10 cellular contexts compared by ENCODE assay signal in the genomic region with DNA sequence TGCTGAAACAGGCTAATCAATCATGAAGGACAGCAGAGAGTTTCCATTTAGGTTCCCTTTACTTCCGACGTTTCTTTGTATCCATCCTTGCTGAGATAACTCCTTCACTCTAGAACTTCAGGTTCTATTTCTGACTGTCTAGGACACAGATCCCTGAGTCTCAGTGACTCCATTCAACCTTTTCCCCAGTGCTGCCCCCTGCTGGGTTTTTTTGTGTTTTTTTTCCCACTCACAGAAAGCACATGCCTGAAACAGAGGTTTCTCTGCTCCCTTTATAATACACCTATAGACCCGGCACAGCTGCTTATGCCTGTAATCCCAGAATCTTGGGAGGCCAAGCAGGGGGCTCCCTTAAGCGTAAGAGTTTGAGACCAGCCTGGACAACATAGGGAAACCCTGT. TPM values are rescaled to one million over a fixed set of nuclear protein-coding genes. Genes with fewer than 3 reads are reported as not detected.
DNase-seq lines count a peak whose midpoint lies in the region; ATAC-seq, FAIRE-seq and TF ChIP-seq lines count a peak whose summit lies in the region.
"Not testable (repeated sequence)": the region's sequence is repeated elsewhere in the genome, so short reads cannot be mapped to it uniquely, and the experiment has no call there.
"Had no signal": no experiment of that assay in that cellular context is flagged by ENCODE, and none has a peak within 500 bp of the region (broad histone marks: within the 10 kb centered on the region; RNA-seq: fewer than 3 reads in every experiment).

No MANE protein-coding gene starts in this region.

- not testable (repeated sequence) for H2BK12ac ChIP-seq in trophoblast cell (ENCODE audit: low read length)

- H4K20me1 ChIP-seq in GM12878 (ENCODE audit: control insufficient read depth, insufficient read depth) = not testable (repeated sequence)

- H3K27ac ChIP-seq in GM12878 (ENCODE audit: control insufficient read depth, insufficient read depth); trophoblast cell (ENCODE audit: low read depth, low read length): not testable (repeated sequence)

- not testable (repeated sequence) for TF ChIP-seq RAD21 in GM12878 (IDR thresholded peaks at IDR 0.05; ENCODE audit: insufficient read depth, low read depth, low read length)

- not testable (repeated sequence) for H2AK5ac ChIP-seq in trophoblast cell (ENCODE audit: low read length)

- POLR2A ChIA-PET in activated CD4-positive, alpha-beta T cell treated with anti-CD3 and anti-CD28 coated beads for 36 hours (lab: Charles Lee); GM12878 (lab: Charles Lee): not testable (repeated sequence)

- H3K4me3 Mint-ChIP-seq in activated CD4-positive, alpha-beta T cell treated with anti-CD3 and anti-CD28 coated beads for 36 hours = not testable (repeated sequence)

- not testable (repeated sequence) for H4K91ac ChIP-seq in trophoblast cell (ENCODE audit: low read depth, low read length)

- not testable (repeated sequence) for H3K27ac Mint-ChIP-seq in activated CD4-positive, alpha-beta T cell treated with anti-CD3 and anti-CD28 coated beads for 36 hours

- not testable (repeated sequence) for H3K14ac ChIP-seq in trophoblast cell (ENCODE audit: low read length)

- not testable (repeated sequence) for H3K36me3 Mint-ChIP-seq in activated CD4-positive, alpha-beta T cell treated with anti-CD3 and anti-CD28 coated beads for 36 hours (ENCODE audit: low read depth)

- CTCF ChIA-PET in activated CD4-positive, alpha-beta T cell treated with anti-CD3 and anti-CD28 coated beads for 36 hours (lab: Charles Lee); GM12878 (lab: Yijun Ruan, JAX): not testable (repeated sequence)

- not testable (repeated sequence) for TF ChIP-seq EP300 in GM12878 (IDR thresholded peaks at IDR 0.05; ENCODE audit: borderline replicate concordance in 1 of 2, control insufficient read depth in 1 of 2, low read depth in 2 of 2, low read length in 2 of 2)

- not testable (repeated sequence) for H4K12ac ChIP-seq in trophoblast cell (ENCODE audit: low read depth, low read length)

- not testable (repeated sequence) for H3K18ac ChIP-seq in trophoblast cell (ENCODE audit: low read length)

- H3K4me1 ChIP-seq in GM12878 (ENCODE audit: control insufficient read depth, insufficient read depth, low read length); trophoblast cell (ENCODE audit: control insufficient read depth in 1 of 2, insufficient read depth in 2 of 2, low read length in 2 of 2): not testable (repeated sequence)

- not testable (repeated sequence) for ATAC-seq in activated CD4-positive, alpha-beta T cell treated with anti-CD3 and anti-CD28 coated beads for 36 hours
- 0 out of 3 replicates have a peak, but pooled peaks have one; percentile 30 for ATAC-seq in GM12878

- H2BK5ac ChIP-seq in trophoblast cell (ENCODE audit: low read depth, low read length, poor library complexity) = not testable (repeated sequence)

- SMC1A ChIA-PET in GM12878 (lab: Charles Lee; ENCODE audit: uncharacterized antibody, unreplicated experiment) = not testable (repeated sequence)

- BruUV-seq in GM12878 (replicated peaks; lab: Mats Ljungman, UMichigan) = not testable (repeated sequence)

- TF ChIP-seq POLR2A in NB4 (IDR thresholded peaks at IDR 0.05; ENCODE audit: extremely low read depth, insufficient read length); GM12878 (IDR thresholded peaks at IDR 0.05; ENCODE audit: low read depth, low read length): not testable (repeated sequence)

- not testable (repeated sequence) for H3K9ac ChIP-seq in GM12878 (ENCODE audit: control insufficient read depth, insufficient read depth, low read length); trophoblast cell (ENCODE audit: low read length)

- not testable (repeated sequence) for H3K79me1 ChIP-seq in trophoblast cell (ENCODE audit: low read length)

- not testable (repeated sequence) for H3K4me2 ChIP-seq in GM12878 (ENCODE audit: control insufficient read depth, insufficient read depth); trophoblast cell (ENCODE audit: low read length)

- H4K8ac ChIP-seq in trophoblast cell (ENCODE audit: low read depth, low read length) = not testable (repeated sequence)

- H3K4ac ChIP-seq in trophoblast cell (ENCODE audit: low read depth, low read length) = not testable (repeated sequence)

- H3K27me3 ChIP-seq in GM12878 (replicated peaks in 1 of 2; ENCODE audit: control insufficient read depth in 2 of 2, insufficient read depth in 2 of 2, low read length in 1 of 2); trophoblast cell (ENCODE audit: insufficient read depth, low read length): not testable (repeated sequence)

- H2BK120ac ChIP-seq in trophoblast cell (ENCODE audit: insufficient read depth, low read length, poor library complexity) = not testable (repeated sequence)

- H3K36me3 ChIP-seq in GM12878 (ENCODE audit: control insufficient read depth in 2 of 2, insufficient read depth in 2 of 2, low read length in 1 of 2); trophoblast cell (ENCODE audit: control insufficient read depth in 1 of 2, insufficient read depth in 2 of 2, low read length in 2 of 2): not testable (repeated sequence)

- not testable (repeated sequence) for H3K79me2 ChIP-seq in GM12878 (ENCODE audit: control insufficient read depth, insufficient read depth, low read length); trophoblast cell (ENCODE audit: control insufficient read depth, insufficient read depth, low read length, poor library complexity)

- WGBS in GM12878 (ENCODE audit: insufficient coverage, insufficient replicate concordance, low lambda C conversion rate, missing lambda C conversion rate) = 41% methylated on average over 2 of the region's 4 CpGs
- no CpG with 5 or more reads among the region's 4 CpGs for WGBS in trophoblast cell (ENCODE audit: extremely low coverage, insufficient coverage, insufficient read length)

- H3K27me3 Mint-ChIP-seq in activated CD4-positive, alpha-beta T cell treated with anti-CD3 and anti-CD28 coated beads for 36 hours = not testable (repeated sequence)

- DNase-seq in NB4 (ENCODE audit: low read depth) (peak; percentile 31), trophoblast cell (peak; percentile 23 to 38)
- DNase-seq in activated CD4-positive, alpha-beta T cell treated with anti-CD3 and anti-CD28 coated beads for 36 hours = peak; percentile 62
- DNase-seq in GM12878 (ENCODE audit: low read depth, low spot score) = not testable (repeated sequence)

- RAD21 ChIA-PET in GM12878 (lab: Charles Lee; ENCODE audit: unreplicated experiment) = not testable (repeated sequence)

- in situ Hi-C loops in GM12878 (cut with MboI) = not testable (repeated sequence)

- not testable (repeated sequence) for H2AFZ ChIP-seq in GM12878 (ENCODE audit: control insufficient read depth, low read depth, low read length); trophoblast cell (ENCODE audit: insufficient read depth, low read length, poor library complexity)

- not testable (repeated sequence) for H3K4me3 ChIP-seq in NB4 (ENCODE audit: low read depth, low read length); GM12878; trophoblast cell (ENCODE audit: low read depth, low read length)

- not testable (repeated sequence) for H3K9me3 Mint-ChIP-seq in activated CD4-positive, alpha-beta T cell treated with anti-CD3 and anti-CD28 coated beads for 36 hours (ENCODE audit: low read depth)

- FAIRE-seq in GM12878 (lab: Jason Lieb, UNC) = not testable (repeated sequence)

- not testable (repeated sequence) for H3K23ac ChIP-seq in trophoblast cell (ENCODE audit: low read length)

- H3K9me3 ChIP-seq in GM12878 (replicated peaks; ENCODE audit: control insufficient read depth, insufficient read depth, low read length) = not testable (repeated sequence)
- peaks cover 18% of the 10 kb centered on the region for H3K9me3 ChIP-seq in trophoblast cell (ENCODE audit: insufficient read depth, low read depth, low read length)

- intact Hi-C loops in activated CD4-positive, alpha-beta T cell treated with anti-CD3 and anti-CD28 coated beads for 36 hours (cut with DNase I, micrococcal nuclease); GM12878 (cut with micrococcal nuclease; ENCODE audit: unreplicated experiment): not testable (repeated sequence)

- not testable (repeated sequence) for H3K4me1 Mint-ChIP-seq in activated CD4-positive, alpha-beta T cell treated with anti-CD3 and anti-CD28 coated beads for 36 hours

- TF ChIP-seq CTCF in GM12874 (IDR thresholded peaks at IDR 0.05; ENCODE audit: insufficient read depth, low read depth, low read length) = 0 out of 2 replicates have a peak, but pooled peaks have one; percentile 25
- not testable (repeated sequence) for TF ChIP-seq CTCF in NB4 (IDR thresholded peaks at IDR 0.05; ENCODE audit: low read depth, low read length)
- TF ChIP-seq CTCF in GM12878 (IDR thresholded peaks at IDR 0.05 in 2 of 3, conservative IDR thresholded peaks at IDR 0.05 in 1 of 3; ENCODE audit: control insufficient read depth in 2 of 3, extremely low read depth in 1 of 3, insufficient read depth in 1 of 3, low read depth in 3 of 3, low read length in 3 of 3) = peak in 2 of 3 experiments; percentile 4 to 24; a peak in 3 of 6 replicates

RNA-seq across cellular contexts. Expression of a gene that starts 3.2 kb away (rescaled TPM):
- not detected for total RNA-seq in activated CD4-positive, alpha-beta T cell treated with anti-CD3 and anti-CD28 coated beads for 36 hours
- not detected in 2 replicates for total RNA-seq in GM12878 (2013; cell fraction: nucleolus; rRNA removed)
- total RNA-seq in GM12878 (2014; rRNA removed) (not detected in 2 replicates), GM12878 (2014; rRNA removed; fragmentation: Illumina TruSeq; extraction: Trizol) (not detected in 2 replicates), GM12878 (2021) (not detected in 2 replicates)
- not detected for polyA plus RNA-seq in GM12878 (2011; ENCODE audit: low read depth)
- polyA plus RNA-seq in GM12878 (2011; rRNA removed) (not detected in 2 replicates), GM12878 (2014; fragmentation: Illumina TruSeq; extraction: Trizol) (not detected in 2 replicates), GM12878 (2014; fragmentation: Nextera tagmentation; extraction: Ambion mirVana) (not detected), GM12878 (2014; rRNA removed) (not detected in 2 replicates), GM12878 (2016; fragmentation: Nextera tagmentation; extraction: Ambion mirVana) (not detected)
- polyA plus RNA-seq in GM12878 (2011; cell fraction: cytosol; rRNA removed) = not detected in 2 replicates
- not detected in 2 replicates for polyA plus RNA-seq in GM12878 (2011; cell fraction: nucleus; rRNA removed)
- polyA plus RNA-seq in GM12878 (2012) = not detected in 2 replicates
- polyA minus RNA-seq in GM12878 (2011; rRNA and poly(A)+ RNA removed) = not detected in 2 replicates
- not detected in 2 replicates for polyA minus RNA-seq in GM12878 (2011; cell fraction: cytosol; rRNA and poly(A)+ RNA removed)
- not detected in 2 replicates for polyA minus RNA-seq in GM12878 (2011; cell fraction: nucleus; rRNA and poly(A)+ RNA removed)
- polyA plus RNA-seq in trophoblast cell (2013) = not detected in 2 replicates
- total RNA-seq: breast epithelium; CD8-positive, alpha-beta memory T cell; H1; T-helper 17 cell had no signal
- polyA plus RNA-seq: CD8-positive, alpha-beta memory T cell; H1; IgD-negative memory B cell had no signal

RNA-seq across cellular contexts. Expression of a gene that starts 20.9 kb away (rescaled TPM):
- total RNA-seq in activated CD4-positive, alpha-beta T cell treated with anti-CD3 and anti-CD28 coated beads for 36 hours = not detected
- total RNA-seq in GM12878 (2013; cell fraction: nucleolus; rRNA removed) = not detected in 2 replicates
- total RNA-seq in GM12878 (2014; rRNA removed) = not detected in 2 replicates
- not detected in 2 replicates for total RNA-seq in GM12878 (2014; rRNA removed; fragmentation: Illumina TruSeq; extraction: Trizol)
- not detected in 2 replicates for total RNA-seq in GM12878 (2021)
- not detected for polyA plus RNA-seq in GM12878 (2011; ENCODE audit: low read depth)
- polyA plus RNA-seq in GM12878 (2011; rRNA removed) = not detected in 2 replicates
- not detected in 2 replicates for polyA plus RNA-seq in GM12878 (2011; cell fraction: cytosol; rRNA removed)
- polyA plus RNA-seq in GM12878 (2011; cell fraction: nucleus; rRNA removed) = not detected in 2 replicates
- polyA plus RNA-seq in GM12878 (2012) = not detected in 2 replicates
- polyA plus RNA-seq in GM12878 (2014; fragmentation: Illumina TruSeq; extraction: Trizol) = not detected in 2 replicates
- not detected for polyA plus RNA-seq in GM12878 (2014; fragmentation: Nextera tagmentation; extraction: Ambion mirVana)
- not detected in 2 replicates for polyA plus RNA-seq in GM12878 (2014; rRNA removed)
- not detected for polyA plus RNA-seq in GM12878 (2016; fragmentation: Nextera tagmentation; extraction: Ambion mirVana)
- polyA minus RNA-seq in GM12878 (2011; rRNA and poly(A)+ RNA removed) = not detected in 2 replicates
- not detected in 2 replicates for polyA minus RNA-seq in GM12878 (2011; cell fraction: cytosol; rRNA and poly(A)+ RNA removed)
- polyA minus RNA-seq in GM12878 (2011; cell fraction: nucleus; rRNA and poly(A)+ RNA removed) = not detected in 2 replicates
- not detected in 2 replicates for polyA plus RNA-seq in trophoblast cell (2013)
- total RNA-seq: breast epithelium; CD8-positive, alpha-beta memory T cell; H1; T-helper 17 cell had no signal
- polyA plus RNA-seq: CD8-positive, alpha-beta memory T cell; H1; IgD-negative memory B cell had no signal

RNA-seq across cellular contexts. Expression of a gene that starts 21.6 kb away (rescaled TPM):
- not detected for total RNA-seq in activated CD4-positive, alpha-beta T cell treated with anti-CD3 and anti-CD28 coated beads for 36 hours
- total RNA-seq in GM12878 (2013; cell fraction: nucleolus; rRNA removed) = not detected in 2 replicates
- total RNA-seq in GM12878 (2014; rRNA removed) = not detected in 2 replicates
- not detected in 2 replicates for total RNA-seq in GM12878 (2014; rRNA removed; fragmentation: Illumina TruSeq; extraction: Trizol)
- not detected in 2 replicates for total RNA-seq in GM12878 (2021)
- polyA plus RNA-seq in GM12878 (2011; ENCODE audit: low read depth) = not detected
- not detected in 2 replicates for polyA plus RNA-seq in GM12878 (2011; rRNA removed)
- polyA plus RNA-seq in GM12878 (2011; cell fraction: cytosol; rRNA removed) = not detected in 2 replicates
- polyA plus RNA-seq in GM12878 (2011; cell fraction: nucleus; rRNA removed) = not detected in 2 replicates
- polyA plus RNA-seq in GM12878 (2012) = not detected in 2 replicates
- polyA plus RNA-seq in GM12878 (2014; fragmentation: Illumina TruSeq; extraction: Trizol) = not detected in 2 replicates
- polyA plus RNA-seq in GM12878 (2014; fragmentation: Nextera tagmentation; extraction: Ambion mirVana) = not detected
- not detected in 2 replicates for polyA plus RNA-seq in GM12878 (2014; rRNA removed)
- polyA plus RNA-seq in GM12878 (2016; fragmentation: Nextera tagmentation; extraction: Ambion mirVana) = not detected
- not detected in 2 replicates for polyA minus RNA-seq in GM12878 (2011; rRNA and poly(A)+ RNA removed)
- polyA minus RNA-seq in GM12878 (2011; cell fraction: cytosol; rRNA and poly(A)+ RNA removed) = not detected in 2 replicates
- polyA minus RNA-seq in GM12878 (2011; cell fraction: nucleus; rRNA and poly(A)+ RNA removed) = not detected in 2 replicates
- not detected in 2 replicates for polyA plus RNA-seq in trophoblast cell (2013)
- total RNA-seq: breast epithelium; CD8-positive, alpha-beta memory T cell; H1; T-helper 17 cell had no signal
- polyA plus RNA-seq: CD8-positive, alpha-beta memory T cell; H1; IgD-negative memory B cell had no signal

RNA-seq across cellular contexts. Expression of a gene that starts 41.7 kb away (rescaled TPM):
- not detected for total RNA-seq in activated CD4-positive, alpha-beta T cell treated with anti-CD3 and anti-CD28 coated beads for 36 hours
- not detected in 2 replicates for total RNA-seq in GM12878 (2013; cell fraction: nucleolus; rRNA removed)
- total RNA-seq in GM12878 (2014; rRNA removed) (not detected in 2 replicates), GM12878 (2014; rRNA removed; fragmentation: Illumina TruSeq; extraction: Trizol) (not detected in 2 replicates), GM12878 (2021) (not detected in 2 replicates)
- polyA plus RNA-seq in GM12878 (2011; ENCODE audit: low read depth) = not detected
- polyA plus RNA-seq in GM12878 (2011; rRNA removed) (not detected in 2 replicates), GM12878 (2014; fragmentation: Illumina TruSeq; extraction: Trizol) (not detected in 2 replicates), GM12878 (2014; fragmentation: Nextera tagmentation; extraction: Ambion mirVana) (not detected), GM12878 (2014; rRNA removed) (not detected in 2 replicates), GM12878 (2016; fragmentation: Nextera tagmentation; extraction: Ambion mirVana) (not detected)
- polyA plus RNA-seq in GM12878 (2011; cell fraction: cytosol; rRNA removed) = not detected in 2 replicates
- not detected in 2 replicates for polyA plus RNA-seq in GM12878 (2011; cell fraction: nucleus; rRNA removed)
- polyA plus RNA-seq in GM12878 (2012) = not detected in 2 replicates
- not detected in 2 replicates for polyA minus RNA-seq in GM12878 (2011; rRNA and poly(A)+ RNA removed)
- not detected in 2 replicates for polyA minus RNA-seq in GM12878 (2011; cell fraction: cytosol; rRNA and poly(A)+ RNA removed)
- polyA minus RNA-seq in GM12878 (2011; cell fraction: nucleus; rRNA and poly(A)+ RNA removed) = not detected in 2 replicates
- polyA plus RNA-seq in trophoblast cell (2013) = not detected in 2 replicates
- total RNA-seq: breast epithelium; CD8-positive, alpha-beta memory T cell; H1; T-helper 17 cell had no signal
- polyA plus RNA-seq: CD8-positive, alpha-beta memory T cell; H1; IgD-negative memory B cell had no signal

RNA-seq across cellular contexts. Expression of a gene that starts 53.2 kb away (rescaled TPM):
- total RNA-seq in activated CD4-positive, alpha-beta T cell treated with anti-CD3 and anti-CD28 coated beads for 36 hours = not detected
- total RNA-seq in GM12878 (2013; cell fraction: nucleolus; rRNA removed) = not detected in 2 replicates
- not detected in 2 replicates for total RNA-seq in GM12878 (2014; rRNA removed)
- not detected in 2 replicates for total RNA-seq in GM12878 (2014; rRNA removed; fragmentation: Illumina TruSeq; extraction: Trizol)
- not detected in 2 replicates for total RNA-seq in GM12878 (2021)
- polyA plus RNA-seq in GM12878 (2011; ENCODE audit: low read depth) = not detected
- polyA plus RNA-seq in GM12878 (2011; rRNA removed) = not detected in 2 replicates
- polyA plus RNA-seq in GM12878 (2011; cell fraction: cytosol; rRNA removed) = not detected in 2 replicates
- polyA plus RNA-seq in GM12878 (2011; cell fraction: nucleus; rRNA removed) = not detected in 2 replicates
- polyA plus RNA-seq in GM12878 (2012) = not detected in 2 replicates
- not detected in 2 replicates for polyA plus RNA-seq in GM12878 (2014; fragmentation: Illumina TruSeq; extraction: Trizol)
- not detected for polyA plus RNA-seq in GM12878 (2014; fragmentation: Nextera tagmentation; extraction: Ambion mirVana)
- polyA plus RNA-seq in GM12878 (2014; rRNA removed) = not detected in 2 replicates
- not detected for polyA plus RNA-seq in GM12878 (2016; fragmentation: Nextera tagmentation; extraction: Ambion mirVana)
- polyA minus RNA-seq in GM12878 (2011; rRNA and poly(A)+ RNA removed) = not detected in 2 replicates
- polyA minus RNA-seq in GM12878 (2011; cell fraction: cytosol; rRNA and poly(A)+ RNA removed) = not detected in 2 replicates
- polyA minus RNA-seq in GM12878 (2011; cell fraction: nucleus; rRNA and poly(A)+ RNA removed) = not detected in 2 replicates
- not detected in 2 replicates for polyA plus RNA-seq in trophoblast cell (2013)
- total RNA-seq: breast epithelium; CD8-positive, alpha-beta memory T cell; H1; T-helper 17 cell had no signal
- polyA plus RNA-seq: CD8-positive, alpha-beta memory T cell; H1; IgD-negative memory B cell had no signal
